Comparison of ENCODE assay signal across 28 cellular contexts in genomic region chr5:4366628-4367027, GRCh38.
"Had no signal": no experiment of that assay in that cellular context is flagged by ENCODE, and none has a peak within 500 bp of the region (broad histone marks: within the 10 kb centered on the region; RNA-seq: fewer than 3 reads in every experiment).

No MANE protein-coding gene starts in this region.

- H3K36me3 Mint-ChIP-seq: naive thymus-derived CD4-positive, alpha-beta T cell; natural killer cell; stimulated activated effector memory CD8-positive, alpha-beta T cell treated with anti-CD3 and anti-CD28 coated beads, Interleukin-12 subunit alpha, Interleukin-12 subunit beta, amount 100 ng/mL, for 72 hours; stimulated activated naive B cell treated with anti-CD40 and anti-IgM and Interleukin-4, amounts not matched to agents 10 μg/mL and 1 μg/mL and 100 μg/mL, for 72 hours had no signal

- H3K27me3 ChIP-seq: neutrophil, pancreas, right lobe of liver, sigmoid colon, stomach, thyroid gland, tibial nerve, upper lobe of right lung, uterus had no signal

- H3K27ac Mint-ChIP-seq: naive thymus-derived CD4-positive, alpha-beta T cell; natural killer cell; nephron; progenitor cell of endocrine pancreas; stimulated activated effector memory CD8-positive, alpha-beta T cell treated with anti-CD3 and anti-CD28 coated beads, Interleukin-12 subunit alpha, Interleukin-12 subunit beta, amount 100 ng/mL, for 72 hours; stimulated activated naive B cell treated with anti-CD40 and anti-IgM and Interleukin-4, amounts not matched to agents 10 μg/mL and 1 μg/mL and 100 μg/mL, for 72 hours; stimulated activated naive CD8-positive, alpha-beta T cell treated with anti-CD3 and anti-CD28 coated beads, Interleukin-15, Interleukin-2, amounts not matched to agents 100 ng/mL and 50 ng/mL, for 24 hours had no signal

- H3K4me1 Mint-ChIP-seq: naive thymus-derived CD4-positive, alpha-beta T cell; natural killer cell; stimulated activated effector memory CD8-positive, alpha-beta T cell treated with anti-CD3 and anti-CD28 coated beads, Interleukin-12 subunit alpha, Interleukin-12 subunit beta, amount 100 ng/mL, for 72 hours; stimulated activated naive B cell treated with anti-CD40 and anti-IgM and Interleukin-4, amounts not matched to agents 10 μg/mL and 1 μg/mL and 100 μg/mL, for 72 hours had no signal

- H3K27ac ChIP-seq: neutrophil, pancreas, psoas muscle, right lobe of liver, sigmoid colon, stomach, thoracic aorta, thyroid gland, tibial nerve, upper lobe of right lung, uterus had no signal

- H3K4me3 ChIP-seq: pancreas, psoas muscle, right lobe of liver, sigmoid colon, stomach, thoracic aorta, thyroid gland, tibial nerve, upper lobe of right lung, uterus had no signal

- H3K4me1 ChIP-seq: pancreas, psoas muscle, right lobe of liver, sigmoid colon, stomach, thyroid gland, upper lobe of right lung, uterus had no signal

- H3K9me3 Mint-ChIP-seq: nephron, neural crest cell had no signal

- DNase-seq: naive thymus-derived CD4-positive, alpha-beta T cell; natural killer cell; nucleus accumbens; pancreas; psoas muscle; right cardiac atrium; right lobe of liver; sigmoid colon; small intestine; stimulated activated CD4-positive, alpha-beta T cell treated with anti-CD3 and anti-CD28 coated beads, Interleukin-15, amount 100 ng/mL, for 24 hours; stimulated activated CD4-positive, alpha-beta T cell treated with anti-CD3 and anti-CD28 coated beads, Interleukin-2, amount 100 ng/mL, for 24 hours; stimulated activated CD4-positive, alpha-beta T cell treated with anti-CD3 and anti-CD28 coated beads, Interleukin-2, amount 100 ng/mL, for 48 hours; stimulated activated CD4-positive, alpha-beta T cell treated with anti-CD3 and anti-CD28 coated beads, Interleukin-4, amount 100 ng/mL, for 24 hours; stimulated activated naive B cell treated with anti-CD40 and anti-IgM and Interleukin-4, amounts not matched to agents 10 μg/mL and 1 μg/mL and 100 μg/mL, for 72 hours; stimulated activated naive CD4-positive, alpha-beta T cell treated with Interleukin-2 at 50 U/mL for 16 hours; stomach; thyroid gland; trophoblast cell; upper lobe of right lung; uterus had no signal

- H3K36me3 ChIP-seq: neutrophil, pancreas, right lobe of liver, sigmoid colon, stomach, thoracic aorta, thyroid gland, tibial nerve, upper lobe of right lung, uterus had no signal

- H3K27me3 Mint-ChIP-seq: naive thymus-derived CD4-positive, alpha-beta T cell; stimulated activated naive B cell treated with anti-CD40 and anti-IgM and Interleukin-4, amounts not matched to agents 10 μg/mL and 1 μg/mL and 100 μg/mL, for 72 hours had no signal

- H3K4me3 Mint-ChIP-seq: naive thymus-derived CD4-positive, alpha-beta T cell; natural killer cell; nephron; neural crest cell; stimulated activated effector memory CD8-positive, alpha-beta T cell treated with anti-CD3 and anti-CD28 coated beads, Interleukin-12 subunit alpha, Interleukin-12 subunit beta, amount 100 ng/mL, for 72 hours; stimulated activated naive B cell treated with anti-CD40 and anti-IgM and Interleukin-4, amounts not matched to agents 10 μg/mL and 1 μg/mL and 100 μg/mL, for 72 hours; stimulated activated naive CD8-positive, alpha-beta T cell treated with anti-CD3 and anti-CD28 coated beads, Interleukin-15, Interleukin-2, amounts not matched to agents 100 ng/mL and 50 ng/mL, for 24 hours had no signal

- ATAC-seq: naive thymus-derived CD4-positive, alpha-beta T cell; natural killer cell; pancreas; psoas muscle; right cardiac atrium; right lobe of liver; stimulated activated effector memory CD8-positive, alpha-beta T cell treated with anti-CD3 and anti-CD28 coated beads, Interleukin-12 subunit alpha, Interleukin-12 subunit beta, amount 100 ng/mL, for 72 hours; stimulated activated naive B cell treated with anti-CD40 and anti-IgM and Interleukin-4, amounts not matched to agents 10 μg/mL and 1 μg/mL and 100 μg/mL, for 72 hours; upper lobe of right lung had no signal
